ENCODE assay signal across 8 cellular contexts in genomic region chrX:130975947-130976346, GRCh38.
A peak's percentile ranks its signal among the peaks of the same experiment; 100 is the strongest.
DNase-seq lines count a peak whose midpoint lies in the region; ATAC-seq and TF ChIP-seq lines count a peak whose summit lies in the region.

No MANE protein-coding gene starts in this region.

- WGBS in SK-N-SH (ENCODE audit: low lambda C conversion rate), result 5% methylated on average over 7 of the region's 7 CpGs

- POLR2A ChIA-PET in SK-N-SH (lab: Yijun Ruan, JAX), result no interaction called here

- TF ChIP-seq CTCF in SK-N-SH (IDR thresholded peaks at IDR 0.05) (peak; percentile 82), epithelial cell of esophagus (IDR thresholded peaks at IDR 0.05; ENCODE audit: insufficient read depth, low read depth, low read length, missing control alignments) (peak; percentile 63)

- no peak for TF ChIP-seq EP300 in SK-N-SH (IDR thresholded peaks at IDR 0.05; ENCODE audit: borderline replicate concordance in 1 of 2, low read depth in 1 of 2, low read length in 1 of 2)

- CTCF ChIA-PET in SK-N-SH (lab: Yijun Ruan, JAX), result interaction anchor here (0.8 to 5.0 kb wide), 15 partner anchors 9 to 819 kb away, joined by 3 to 21 read pairs (median 6); no protein-coding TSS in a partner anchor

- H3K4me3 ChIP-seq in SK-N-SH (ENCODE audit: low read depth in 2 of 2, low read length in 1 of 2) (no peak overlapping the region; a peak in 1 of 4 replicates), epithelial cell of esophagus (ENCODE audit: low read length) (no peak overlapping the region)

- no peaks in the 10 kb centered on the region for H3K36me3 ChIP-seq in SK-N-SH (replicated peaks in 1 of 2; ENCODE audit: control insufficient read depth in 1 of 2, insufficient read depth in 2 of 2, low read length in 1 of 2)

- no peaks in the 10 kb centered on the region; a peak in 1 of 4 replicates for H3K4me1 ChIP-seq in SK-N-SH (ENCODE audit: control insufficient read depth in 1 of 2, insufficient read depth in 2 of 2, low read depth in 1 of 2, low read length in 1 of 2)

- no peaks in the 10 kb centered on the region for H3K79me2 ChIP-seq in SK-N-SH (ENCODE audit: insufficient read depth)

- H3K9ac ChIP-seq in SK-N-SH, result no peak overlapping the region

- peaks cover 6% of the 10 kb centered on the region; the same call in 1 of the 2 replicates for H3K27me3 ChIP-seq in SK-N-SH (ENCODE audit: insufficient read depth)

- ATAC-seq in GM21390 (IDR thresholded peaks at IDR 0.05; ENCODE audit: unreplicated experiment), result peak; percentile 83

- H3F3A ChIP-seq in SK-N-SH (replicated peaks; ENCODE audit: insufficient read depth), result no peaks in the 10 kb centered on the region

- H3K9me3 ChIP-seq in SK-N-SH, result no peaks in the 10 kb centered on the region

- no peaks in the 10 kb centered on the region for H3K9me2 ChIP-seq in SK-N-SH

- H3K4me2 ChIP-seq in SK-N-SH, result no peak overlapping the region

- DNase-seq in NCI-H187 (lab: John Stamatoyannopoulos, UW) (peak; percentile 18 to 24), NCI-H187 treated with DMSO at 0.1 percent for 48 hours (lab: John Stamatoyannopoulos, UW) (no peak), LoVo (ENCODE audit: low spot score) (peak; percentile 45), SK-N-SH (peak; percentile 39), epithelial cell of esophagus (ENCODE audit: low read depth) (peak; percentile 57), non-pigmented ciliary epithelial cell (ENCODE audit: low read depth) (peak; percentile 6), cortex of kidney (lab: John Stamatoyannopoulos, UW) (no peak)

- peak; percentile 85 for TF ChIP-seq RAD21 in SK-N-SH (IDR thresholded peaks at IDR 0.05; ENCODE audit: low read length)

- no peaks in the 10 kb centered on the region for H4K20me1 ChIP-seq in SK-N-SH (ENCODE audit: insufficient read depth)

- H3K27ac ChIP-seq in SK-N-SH (ENCODE audit: low read depth in 2 of 2, low read length in 1 of 2), result no peak overlapping the region

- H2AFZ ChIP-seq in SK-N-SH (ENCODE audit: low read depth), result no peak overlapping the region

TF ChIP-seq in SK-N-SH, 30 proteins besides CTCF, POLR2A, EP300 and RAD21:
- TF ChIP-seq RCOR1 (IDR thresholded peaks at IDR 0.05; ENCODE audit: low read length), result no peak
- TF ChIP-seq, protein P1, sequence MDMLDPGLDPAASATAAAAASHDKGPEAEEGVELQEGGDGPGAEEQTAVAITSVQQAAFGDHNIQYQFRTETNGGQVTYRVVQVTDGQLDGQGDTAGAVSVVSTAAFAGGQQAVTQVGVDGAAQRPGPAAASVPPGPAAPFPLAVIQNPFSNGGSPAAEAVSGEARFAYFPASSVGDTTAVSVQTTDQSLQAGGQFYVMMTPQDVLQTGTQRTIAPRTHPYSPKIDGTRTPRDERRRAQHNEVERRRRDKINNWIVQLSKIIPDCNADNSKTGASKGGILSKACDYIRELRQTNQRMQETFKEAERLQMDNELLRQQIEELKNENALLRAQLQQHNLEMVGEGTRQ (IDR thresholded peaks at IDR 0.05; ENCODE audit: borderline replicate concordance, low read depth, low read length), result no peak
- TF ChIP-seq GABPA (IDR thresholded peaks at IDR 0.05; ENCODE audit: low read depth), result no peak
- peak; percentile 75 for TF ChIP-seq SMC3 (IDR thresholded peaks at IDR 0.05; ENCODE audit: low read depth, low read length)
- no peak for TF ChIP-seq GATA2 (CRISPR knock-in tag; IDR thresholded peaks at IDR 0.05)
- TF ChIP-seq, protein P2, sequence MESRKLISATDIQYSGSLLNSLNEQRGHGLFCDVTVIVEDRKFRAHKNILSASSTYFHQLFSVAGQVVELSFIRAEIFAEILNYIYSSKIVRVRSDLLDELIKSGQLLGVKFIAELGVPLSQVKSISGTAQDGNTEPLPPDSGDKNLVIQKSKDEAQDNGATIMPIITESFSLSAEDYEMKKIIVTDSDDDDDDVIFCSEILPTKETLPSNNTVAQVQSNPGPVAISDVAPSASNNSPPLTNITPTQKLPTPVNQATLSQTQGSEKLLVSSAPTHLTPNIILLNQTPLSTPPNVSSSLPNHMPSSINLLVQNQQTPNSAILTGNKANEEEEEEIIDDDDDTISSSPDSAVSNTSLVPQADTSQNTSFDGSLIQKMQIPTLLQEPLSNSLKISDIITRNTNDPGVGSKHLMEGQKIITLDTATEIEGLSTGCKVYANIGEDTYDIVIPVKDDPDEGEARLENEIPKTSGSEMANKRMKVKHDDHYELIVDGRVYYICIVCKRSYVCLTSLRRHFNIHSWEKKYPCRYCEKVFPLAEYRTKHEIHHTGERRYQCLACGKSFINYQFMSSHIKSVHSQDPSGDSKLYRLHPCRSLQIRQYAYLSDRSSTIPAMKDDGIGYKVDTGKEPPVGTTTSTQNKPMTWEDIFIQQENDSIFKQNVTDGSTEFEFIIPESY (IDR thresholded peaks at IDR 0.05; ENCODE audit: borderline replicate concordance, low read depth), result no peak

Comparison
In these comparisons a context has a peak if more than half of its experiments do, and no peak if none do; other contexts are left out.
1. DNase-seq: peak in NCI-H187 (2 of 2), LoVo (single experiment), SK-N-SH (single experiment), epithelial cell of esophagus (single experiment) and non-pigmented ciliary epithelial cell (single experiment); none in NCI-H187 treated with DMSO at 0.1 percent for 48 hours (single experiment) and cortex of kidney (single experiment).